9 cellular contexts compared by ENCODE assay signal in the genomic region with DNA sequence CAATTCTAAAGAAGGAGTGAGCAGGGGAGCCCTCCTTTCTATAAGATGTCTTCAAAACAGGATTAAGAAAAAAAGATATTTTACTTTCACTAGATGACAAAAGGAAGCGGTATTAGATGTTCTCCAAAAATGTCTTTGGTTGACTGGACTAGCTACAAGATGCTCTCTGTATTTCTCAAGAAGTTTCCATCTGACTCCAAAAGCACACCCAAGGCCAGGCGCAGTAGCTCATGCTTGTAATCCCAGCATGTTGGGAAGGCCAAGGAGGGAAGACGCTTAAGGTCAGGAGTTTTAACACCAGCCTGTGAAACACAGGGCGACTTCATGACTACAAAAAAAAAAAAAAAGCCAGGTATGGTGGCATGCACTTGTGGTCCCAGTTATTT.
A peak's percentile ranks its signal among the peaks of the same experiment; 100 is the strongest.
DNase-seq lines count a peak whose midpoint lies in the region; ATAC-seq and TF ChIP-seq lines count a peak whose summit lies in the region.
"Had no signal": no experiment of that assay in that cellular context is flagged by ENCODE, and none has a peak within 500 bp of the region (broad histone marks: within the 10 kb centered on the region; RNA-seq: fewer than 3 reads in every experiment).

No MANE protein-coding gene starts in this region.

- H3K4me2 ChIP-seq in mammary epithelial cell (ENCODE audit: insufficient read depth, low read depth, low read length) (no peak overlapping the region), IMR-90 (ENCODE audit: low read depth, low read length) (no peak overlapping the region)

- H3K27ac ChIP-seq in breast epithelium (peak overlapping the region; percentile 68 to 81), mammary epithelial cell (ENCODE audit: insufficient read depth, low read depth, low read length) (no peak overlapping the region), IMR-90 (ENCODE audit: insufficient read depth, low read length) (no peak overlapping the region), temporal lobe (ENCODE audit: low read depth, low read length) (peak overlapping the region; percentile 95)
- H3K27ac ChIP-seq: C4-2B had no signal

- no peaks in the 10 kb centered on the region for H3K9me3 Mint-ChIP-seq in central memory CD8-positive, alpha-beta T cell

- H4K91ac ChIP-seq in IMR-90 (ENCODE audit: insufficient read depth, low read depth, low read length) = no peak overlapping the region; the same call in 1 of the 2 replicates

- no peak for TF ChIP-seq RAD21 in IMR-90 (IDR thresholded peaks at IDR 0.05; ENCODE audit: low read length)

- peaks cover 86% of the 10 kb centered on the region for H3K4me1 Mint-ChIP-seq in central memory CD8-positive, alpha-beta T cell

- H3K4me3 Mint-ChIP-seq in central memory CD8-positive, alpha-beta T cell = peak overlapping the region; percentile 61

- ATAC-seq in IMR-90 (ENCODE audit: low read depth) (no peak), left ventricle myocardium superior (no peak)
- no peak for ATAC-seq in central memory CD8-positive, alpha-beta T cell (replicated peaks; ENCODE audit: extremely low read depth, poor library complexity, severe bottlenecking)

- H2BK120ac ChIP-seq in IMR-90 (ENCODE audit: low read depth, low read length) = peak overlapping the region; percentile 41; the same call in 1 of the 2 replicates

- H3K4me1 ChIP-seq in breast epithelium = no peaks in the 10 kb centered on the region
- peaks cover 15% of the 10 kb centered on the region for H3K4me1 ChIP-seq in mammary epithelial cell (ENCODE audit: insufficient read depth, low read length)
- peaks cover 10% of the 10 kb centered on the region for H3K4me1 ChIP-seq in IMR-90 (ENCODE audit: control insufficient read depth, insufficient read depth, low read length)

- 0 out of 4 replicates have a peak overlapping the region, but pooled peaks of 1 of the 2 experiments have one; percentile 18 for H4K8ac ChIP-seq in IMR-90 (ENCODE audit: low read depth in 2 of 2, low read length in 2 of 2)

- no peaks in the 10 kb centered on the region for H3K27me3 ChIP-seq in breast epithelium
- H3K27me3 ChIP-seq in mammary epithelial cell (ENCODE audit: insufficient read depth, low read length) = no peaks in the 10 kb centered on the region
- H3K27me3 ChIP-seq in IMR-90 (ENCODE audit: control insufficient read depth, insufficient read depth, low read length) = no peaks in the 10 kb centered on the region

- no peak overlapping the region for H2BK15ac ChIP-seq in IMR-90 (ENCODE audit: low read depth, low read length)

- H2AK9ac ChIP-seq in IMR-90 (replicated peaks; ENCODE audit: low read depth, low read length, poor library complexity) = no peak overlapping the region

- H4K5ac ChIP-seq in IMR-90 (ENCODE audit: low read depth, low read length) = no peak overlapping the region

- peaks cover 12% of the 10 kb centered on the region for H3K9me1 ChIP-seq in IMR-90 (ENCODE audit: insufficient read depth, low read length)

- H3K4ac ChIP-seq in IMR-90 (ENCODE audit: low read depth, low read length) = peak overlapping the region; percentile 51

- in situ Hi-C loops in mammary epithelial cell (cut with MboI; ENCODE audit: low sequenced_read_pairs in 2 of 2) (no loop called here), IMR-90 (cut with MboI; ENCODE audit: low sequenced_read_pairs) (no loop called here)

- dilution Hi-C loops in mammary epithelial cell (cut with HindIII; ENCODE audit: low sequenced_read_pairs) (no loop called here), IMR-90 (cut with HindIII; ENCODE audit: low sequenced_read_pairs, unreplicated experiment) (no loop called here)

- H3K27ac Mint-ChIP-seq in central memory CD8-positive, alpha-beta T cell (ENCODE audit: low read depth) = peak overlapping the region; percentile 94

- H3K79me2 ChIP-seq in mammary epithelial cell (ENCODE audit: insufficient read depth, low read length) = peaks cover 44% of the 10 kb centered on the region

- BruUV-seq in mammary epithelial cell (replicated peaks; lab: Mats Ljungman, UMichigan) = no TSS peak
- BruUV-seq in IMR-90 (replicated peaks; lab: Mats Ljungman, UMichigan) = no TSS peak

- TF ChIP-seq CTCF in breast epithelium (IDR thresholded peaks at IDR 0.05) (no peak), mammary epithelial cell (conservative IDR thresholded peaks at IDR 0.05 in 1 of 2, IDR thresholded peaks at IDR 0.05 in 1 of 2; ENCODE audit: extremely low read depth in 1 of 2, insufficient read depth in 1 of 2, low read depth in 1 of 2, low read length in 2 of 2) (no peak), IMR-90 (conservative IDR thresholded peaks at IDR 0.05; ENCODE audit: low read depth, low read length) (no peak)

- H3K79me1 ChIP-seq in IMR-90 (ENCODE audit: low read depth in 1 of 2, low read length in 2 of 2) = peaks cover 35 to 65% of the 10 kb centered on the region in 2 experiments

- no peak overlapping the region for H3K4me3 ChIP-seq in breast epithelium
- H3K4me3 ChIP-seq in mammary epithelial cell (replicated peaks in 1 of 3; ENCODE audit: insufficient read depth in 1 of 3, low read depth in 2 of 3, low read length in 3 of 3) = no peak overlapping the region
- no peak overlapping the region for H3K4me3 ChIP-seq in IMR-90 (ENCODE audit: insufficient read depth, low read depth, low read length)

- H3K36me3 Mint-ChIP-seq in central memory CD8-positive, alpha-beta T cell (ENCODE audit: insufficient read depth) = peaks cover 21% of the 10 kb centered on the region

- intact Hi-C loops in breast epithelium (cut with DNase I; ENCODE audit: low total_unique reads) (no loop called here), mammary epithelial cell (cut with micrococcal nuclease) (loop anchor here (10.0 kb wide), 1 partner anchor 185 kb away; no protein-coding TSS in a partner anchor), IMR-90 (cut with micrococcal nuclease) (no loop called here), left ventricle myocardium superior (cut with micrococcal nuclease) (no loop called here)

- H4K20me1 ChIP-seq in mammary epithelial cell (ENCODE audit: insufficient read depth, low read length) (no peaks in the 10 kb centered on the region), IMR-90 (ENCODE audit: insufficient read depth, low read length) (peaks cover 4% of the 10 kb centered on the region)

- DNase-seq in breast epithelium (ENCODE audit: low spot score in 2 of 2) (no peak), mammary epithelial cell (no peak), IMR-90 (no peak), NCI-H2171 treated with DMSO at 0.1 percent for 48 hours (lab: John Stamatoyannopoulos, UW) (no peak), NCI-H146 (lab: John Stamatoyannopoulos, UW) (no peak), left ventricle myocardium superior (no peak)
- DNase-seq in central memory CD8-positive, alpha-beta T cell (ENCODE audit: low spot score in 2 of 2) = no peak

- no peak overlapping the region for H3K18ac ChIP-seq in IMR-90 (ENCODE audit: low read depth, low read length)

- no peaks in the 10 kb centered on the region for H3K27me3 Mint-ChIP-seq in central memory CD8-positive, alpha-beta T cell

- H3K36me3 ChIP-seq in breast epithelium (no peaks in the 10 kb centered on the region), mammary epithelial cell (ENCODE audit: insufficient read depth, low read length) (no peaks in the 10 kb centered on the region), IMR-90 (ENCODE audit: control insufficient read depth, insufficient read depth, low read length) (no peaks in the 10 kb centered on the region)

- no peak overlapping the region for H3K23ac ChIP-seq in IMR-90 (ENCODE audit: low read depth, low read length)

- H3K9ac ChIP-seq in mammary epithelial cell (ENCODE audit: insufficient read depth, low read length) = no peak overlapping the region
- H3K9ac ChIP-seq in IMR-90 (ENCODE audit: low read depth, low read length) = no peak overlapping the region

- H2AFZ ChIP-seq in mammary epithelial cell (ENCODE audit: low read depth, low read length) = no peak overlapping the region
- no peak overlapping the region for H2AFZ ChIP-seq in IMR-90 (replicated peaks; ENCODE audit: low read length, poor library complexity)

- no peak for TF ChIP-seq POLR2A in breast epithelium (IDR thresholded peaks at IDR 0.05)
- no peak for TF ChIP-seq POLR2A in IMR-90 (IDR thresholded peaks at IDR 0.05; ENCODE audit: low read depth, low read length)

- no peak overlapping the region for H3K56ac ChIP-seq in IMR-90 (ENCODE audit: extremely low read depth, insufficient read depth, low read length)

- peak overlapping the region; percentile 64; the same call in 1 of the 2 replicates for H2AK5ac ChIP-seq in IMR-90 (ENCODE audit: low read depth, low read length)

- POLR2A ChIA-PET in IMR-90 (lab: Charles Lee; ENCODE audit: unreplicated experiment) = no interaction called here

- H3K14ac ChIP-seq in IMR-90 (replicated peaks; ENCODE audit: low read depth, low read length) = peak overlapping the region; percentile 68; the same call in 1 of the 2 replicates

- WGBS in mammary epithelial cell (ENCODE audit: low coverage, missing lambda C conversion rate) = 96% methylated on average over 4 of the region's 4 CpGs
- WGBS in IMR-90 (ENCODE audit: extremely low coverage in 2 of 2, insufficient read length in 1 of 2), 2 experiments = no CpG with 5 or more reads among the region's 4 CpGs

- CTCF ChIA-PET in mammary epithelial cell (lab: Charles Lee; ENCODE audit: low non-redundant PET) (no interaction called here), IMR-90 (lab: Yijun Ruan, JAX) (no interaction called here)

- H2BK5ac ChIP-seq in IMR-90 (ENCODE audit: low read depth, low read length, poor library complexity, severe bottlenecking) = no peak overlapping the region

- H2BK20ac ChIP-seq in IMR-90 (ENCODE audit: low read depth, low read length) = no peak overlapping the region; the same call in 1 of the 2 replicates

- H3K9me3 ChIP-seq in breast epithelium = no peaks in the 10 kb centered on the region
- no peaks in the 10 kb centered on the region for H3K9me3 ChIP-seq in mammary epithelial cell (replicated peaks; ENCODE audit: insufficient read depth, low read length)
- H3K9me3 ChIP-seq in IMR-90 (ENCODE audit: control insufficient read depth, insufficient read depth, low read length) = no peaks in the 10 kb centered on the region

TF ChIP-seq in IMR-90, 13 proteins besides CTCF, POLR2A, EP300 and RAD21 (continues in another document):
- TF ChIP-seq RCOR1 (IDR thresholded peaks at IDR 0.05; ENCODE audit: insufficient replicate concordance, low read length) (no peak), MAZ (IDR thresholded peaks at IDR 0.05; ENCODE audit: borderline replicate concordance, low read depth, low read length) (no peak), CHD1 (IDR thresholded peaks at IDR 0.05; ENCODE audit: low read depth, low read length) (no peak), RFX5 (IDR thresholded peaks at IDR 0.05; ENCODE audit: low read depth, low read length) (no peak), FOS (IDR thresholded peaks at IDR 0.05; ENCODE audit: low read depth, low read length) (no peak), SMC3 (IDR thresholded peaks at IDR 0.05; ENCODE audit: low read depth, low read length) (no peak), NFE2L2 (IDR thresholded peaks at IDR 0.05; ENCODE audit: low read depth, low read length) (no peak), CEBPB (IDR thresholded peaks at IDR 0.05; ENCODE audit: low read depth, low read length) (no peak), MXI1 (IDR thresholded peaks at IDR 0.05; ENCODE audit: borderline replicate concordance, low read depth, low read length) (no peak), BHLHE40 (IDR thresholded peaks at IDR 0.05; ENCODE audit: low read depth, low read length) (no peak)

Comparison
In these comparisons a context has a peak if more than half of its experiments do, and no peak if none do; other contexts are left out.
1. H3K27ac ChIP-seq: peak in breast epithelium (2 of 2) and temporal lobe (single experiment); none in mammary epithelial cell (single experiment) and IMR-90 (single experiment).